ENCODE assay signal across 35 cellular contexts in genomic region chr1:3268281-3268680, GRCh38.
"Had no signal": no experiment of that assay in that cellular context is flagged by ENCODE, and none has a peak within 500 bp of the region (broad histone marks: within the 10 kb centered on the region; RNA-seq: fewer than 3 reads in every experiment).

No MANE protein-coding gene starts in this region.

- H3K4me3 Mint-ChIP-seq: activated B cell treated with CpG ODN at 0.5 μM for 24 hours; activated CD4-positive, alpha-beta memory T cell treated with anti-CD3 and anti-CD28 coated beads for 36 hours; activated CD4-positive, alpha-beta T cell treated with anti-CD3 and anti-CD28 coated beads, Interleukin-2, amount 10 ng/mL, durations not matched to agents 24 days and 14 days; activated CD8-positive, alpha-beta T cell treated with anti-CD3 and anti-CD28 coated beads for 36 hours; activated naive CD4-positive, alpha-beta T cell treated with anti-CD3 and anti-CD28 coated beads for 36 hours; activated naive CD8-positive, alpha-beta T cell treated with anti-CD3 and anti-CD28 coated beads for 36 hours; activated T-cell treated with anti-CD3 and anti-CD28 coated beads, Interleukin-2, amount 50 U/mL, for 4 hours; activated T-cell treated with anti-CD3 and anti-CD28 coated beads, Interleukin-2, amount 50 U/mL, for 72 hours; activated T-helper 1 cell treated with anti-CD3 and anti-CD28 coated beads, Interleukin-12 subunit alpha, Interleukin-12 subunit beta, Interleukin-2, Interleukin-4 antibody, amounts not matched to agents 30 ng/mL and 10 ng/mL and 1 ng/mL, durations not matched to agents 14 hours and 24 hours and 36 hours; activated T-helper 17 cell treated with anti-CD3 and anti-CD28 coated beads, Interleukin-2, amount 50 U/mL, for 72 hours; T-helper 1 cell treated with Interleukin-12 subunit alpha and Interleukin-12 subunit beta and Interleukin-4 antibody, amounts not matched to agents 30 μg/mL and 1 μg/mL, for 36 hours; T-helper 2 cell treated with Interferon-gamma antibody and Interleukin-4, amounts not matched to agents 5 μg/mL and 100 μg/mL, for 36 hours had no signal

- H3K27me3 ChIP-seq: adrenal gland, body of pancreas, brain microvascular endothelial cell had no signal

- H3K4me1 Mint-ChIP-seq: activated B cell treated with CpG ODN at 0.5 μM for 24 hours; activated CD4-positive, alpha-beta T cell treated with anti-CD3 and anti-CD28 coated beads, Interleukin-2, amount 10 ng/mL, durations not matched to agents 24 days and 14 days; activated naive CD8-positive, alpha-beta T cell treated with anti-CD3 and anti-CD28 coated beads for 36 hours; activated T-helper 17 cell treated with anti-CD3 and anti-CD28 coated beads, Interleukin-2, amount 50 U/mL, for 72 hours had no signal

- H3K27ac ChIP-seq: adrenal gland, body of pancreas, brain microvascular endothelial cell, breast epithelium, VCaP had no signal

- H3K36me3 ChIP-seq: adrenal gland, brain microvascular endothelial cell, breast epithelium had no signal

- DNase-seq: activated B cell treated with CpG ODN at 0.5 μM for 24 hours; activated CD4-positive, alpha-beta memory T cell treated with anti-CD3 and anti-CD28 coated beads for 36 hours; activated CD4-positive, alpha-beta T cell treated with anti-CD3 and anti-CD28 coated beads for 4 hours; activated CD4-positive, alpha-beta T cell treated with anti-CD3 and anti-CD28 coated beads, Interleukin-2, amount 10 ng/mL, durations not matched to agents 24 days and 14 days; activated CD4-positive, alpha-beta T cell treated with anti-CD3 and anti-CD28 coated beads, Interleukin-2, amount 50 U/mL, for 1 hour; activated CD4-positive, alpha-beta T cell treated with anti-CD3 and anti-CD28 coated beads, Interleukin-2, amount 50 U/mL, for 4 hours; activated CD4-positive, CD25-positive, alpha-beta regulatory T cell treated with anti-CD3 and anti-CD28 coated beads, Interleukin-2, amount 50 U/mL, for 72 hours; activated CD8-positive, alpha-beta memory T cell treated with anti-CD3 and anti-CD28 coated beads, Interleukin-2, amount 50 U/mL, for 4 hours; activated CD8-positive, alpha-beta T cell treated with anti-CD3 and anti-CD28 coated beads for 36 hours; activated effector memory CD4-positive, alpha-beta T cell treated with anti-CD3 and anti-CD28 coated beads, Interleukin-2, amount 50 U/mL, for 16 hours; activated gamma-delta T cell treated with Interleukin-2 at 50 U/mL for 16 hours; activated naive CD4-positive, alpha-beta T cell; activated naive CD4-positive, alpha-beta T cell treated with anti-CD3 and anti-CD28 coated beads for 36 hours; activated naive CD4-positive, alpha-beta T cell treated with anti-CD3 and anti-CD28 coated beads, Interleukin-2, amount 50 U/mL, for 16 hours; activated naive CD8-positive, alpha-beta T cell treated with anti-CD3 and anti-CD28 coated beads for 36 hours; activated T-cell treated with anti-CD3 and anti-CD28 coated beads for 4 hours; activated T-cell treated with anti-CD3 and anti-CD28 coated beads, Interleukin-2, amount 50 U/mL, for 1 hour; activated T-cell treated with anti-CD3 and anti-CD28 coated beads, Interleukin-2, amount 50 U/mL, for 4 hours; activated T-cell treated with anti-CD3 and anti-CD28 coated beads, Interleukin-2, amount 50 U/mL, for 72 hours; adrenal gland; amniotic stem cell; aorta; body of pancreas; brain microvascular endothelial cell; central memory CD4-positive, alpha-beta T cell; T-helper 1 cell; T-helper 2 cell; T-helper 9 cell had no signal

- ATAC-seq: activated CD8-positive, alpha-beta T cell treated with anti-CD3 and anti-CD28 coated beads for 36 hours; activated naive CD4-positive, alpha-beta T cell treated with anti-CD3 and anti-CD28 coated beads, Interleukin-2, amount 50 U/mL, for 72 hours; activated T-cell treated with anti-CD3 and anti-CD28 coated beads, Interleukin-2, amount 50 U/mL, for 4 hours; activated T-cell treated with anti-CD3 and anti-CD28 coated beads, Interleukin-2, amount 50 U/mL, for 72 hours; activated T-helper 17 cell treated with anti-CD3 and anti-CD28 coated beads, Interleukin-2, amount 50 U/mL, for 72 hours; body of pancreas had no signal

- H3K4me3 ChIP-seq: adrenal gland, body of pancreas, breast epithelium had no signal

- H3K4me1 ChIP-seq: adrenal gland, breast epithelium had no signal

- H3K9me3 Mint-ChIP-seq: activated B cell treated with CpG ODN at 0.5 μM for 24 hours; activated CD4-positive, alpha-beta memory T cell treated with anti-CD3 and anti-CD28 coated beads for 36 hours; activated CD4-positive, alpha-beta T cell treated with anti-CD3 and anti-CD28 coated beads, Interleukin-2, amount 10 ng/mL, durations not matched to agents 24 days and 14 days; activated CD8-positive, alpha-beta T cell treated with anti-CD3 and anti-CD28 coated beads for 36 hours; activated naive CD4-positive, alpha-beta T cell treated with anti-CD3 and anti-CD28 coated beads for 36 hours; activated naive CD4-positive, alpha-beta T cell treated with anti-CD3 and anti-CD28 coated beads, Interleukin-2, amount 50 U/mL, for 72 hours; activated naive CD8-positive, alpha-beta T cell treated with anti-CD3 and anti-CD28 coated beads for 36 hours; activated T-cell treated with anti-CD3 and anti-CD28 coated beads, Interleukin-2, amount 50 U/mL, for 4 hours; activated T-cell treated with anti-CD3 and anti-CD28 coated beads, Interleukin-2, amount 50 U/mL, for 72 hours; activated T-helper 1 cell treated with anti-CD3 and anti-CD28 coated beads, Interleukin-12 subunit alpha, Interleukin-12 subunit beta, Interleukin-2, Interleukin-4 antibody, amounts not matched to agents 30 ng/mL and 10 ng/mL and 1 ng/mL, durations not matched to agents 14 hours and 24 hours and 36 hours; activated T-helper 17 cell treated with anti-CD3 and anti-CD28 coated beads, Interleukin-2, amount 50 U/mL, for 72 hours; T-helper 2 cell treated with Interferon-gamma antibody and Interleukin-4, amounts not matched to agents 5 μg/mL and 100 μg/mL, for 36 hours had no signal

- H3K36me3 Mint-ChIP-seq: activated CD4-positive, alpha-beta memory T cell treated with anti-CD3 and anti-CD28 coated beads for 36 hours; activated naive CD4-positive, alpha-beta T cell treated with anti-CD3 and anti-CD28 coated beads, Interleukin-2, amount 50 U/mL, for 72 hours; activated naive CD8-positive, alpha-beta T cell treated with anti-CD3 and anti-CD28 coated beads for 36 hours had no signal

- H3K27ac Mint-ChIP-seq: activated B cell treated with CpG ODN at 0.5 μM for 24 hours; activated CD4-positive, alpha-beta memory T cell treated with anti-CD3 and anti-CD28 coated beads for 36 hours; activated CD4-positive, alpha-beta T cell treated with anti-CD3 and anti-CD28 coated beads, Interleukin-2, amount 10 ng/mL, durations not matched to agents 24 days and 14 days; activated CD8-positive, alpha-beta T cell treated with anti-CD3 and anti-CD28 coated beads for 36 hours; activated naive CD4-positive, alpha-beta T cell treated with anti-CD3 and anti-CD28 coated beads for 36 hours; activated naive CD4-positive, alpha-beta T cell treated with anti-CD3 and anti-CD28 coated beads, Interleukin-2, amount 50 U/mL, for 72 hours; activated naive CD8-positive, alpha-beta T cell treated with anti-CD3 and anti-CD28 coated beads for 36 hours; activated T-cell treated with anti-CD3 and anti-CD28 coated beads, Interleukin-2, amount 50 U/mL, for 72 hours; activated T-helper 1 cell treated with anti-CD3 and anti-CD28 coated beads, Interleukin-12 subunit alpha, Interleukin-12 subunit beta, Interleukin-2, Interleukin-4 antibody, amounts not matched to agents 30 ng/mL and 10 ng/mL and 1 ng/mL, durations not matched to agents 14 hours and 24 hours and 36 hours; activated T-helper 17 cell treated with anti-CD3 and anti-CD28 coated beads, Interleukin-2, amount 50 U/mL, for 72 hours; T-helper 1 cell treated with Interleukin-12 subunit alpha and Interleukin-12 subunit beta and Interleukin-4 antibody, amounts not matched to agents 30 μg/mL and 1 μg/mL, for 36 hours; T-helper 2 cell treated with Interferon-gamma antibody and Interleukin-4, amounts not matched to agents 5 μg/mL and 100 μg/mL, for 36 hours had no signal

- H3K9me3 ChIP-seq: adrenal gland, body of pancreas, breast epithelium had no signal

- H3K27me3 Mint-ChIP-seq: activated B cell treated with CpG ODN at 0.5 μM for 24 hours; activated CD4-positive, alpha-beta memory T cell treated with anti-CD3 and anti-CD28 coated beads for 36 hours; activated CD4-positive, alpha-beta T cell treated with anti-CD3 and anti-CD28 coated beads, Interleukin-2, amount 10 ng/mL, durations not matched to agents 24 days and 14 days; activated CD8-positive, alpha-beta T cell treated with anti-CD3 and anti-CD28 coated beads for 36 hours had no signal
